9 cellular contexts compared by ENCODE assay signal in the genomic region with DNA sequence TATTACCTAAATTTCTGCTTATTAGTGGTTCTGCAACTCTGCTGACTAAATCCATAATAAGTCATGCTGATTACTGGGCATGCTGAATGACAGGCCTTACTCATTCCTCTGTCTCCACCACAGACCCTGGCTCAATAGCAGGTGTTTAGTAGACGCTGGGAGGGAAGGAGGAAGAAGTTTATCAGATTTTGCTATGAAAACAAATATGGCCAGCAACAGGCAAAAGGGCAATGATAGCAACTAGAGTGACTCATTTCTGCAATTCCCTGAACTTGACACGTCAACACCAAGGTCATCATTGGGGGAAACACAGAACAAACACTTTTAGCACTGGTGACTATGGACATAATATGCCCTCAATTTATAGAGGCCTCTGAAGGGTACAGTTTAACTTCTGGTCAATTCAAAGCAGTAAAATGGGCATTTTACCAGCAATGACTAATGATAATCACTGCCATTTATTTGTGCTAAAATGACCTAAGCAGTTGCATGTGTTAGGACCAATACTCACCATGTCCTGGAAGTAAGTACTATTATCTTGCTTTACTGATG. TPM values are rescaled to one million over a fixed set of nuclear protein-coding genes. Genes with fewer than 3 reads are reported as not detected.
A peak's percentile ranks its signal among the peaks of the same experiment; 100 is the strongest.
DNase-seq lines count a peak whose midpoint lies in the region; ATAC-seq, FAIRE-seq and TF ChIP-seq lines count a peak whose summit lies in the region.
"Had no signal": no experiment of that assay in that cellular context is flagged by ENCODE, and none has a peak within 500 bp of the region (broad histone marks: within the 10 kb centered on the region; RNA-seq: fewer than 3 reads in every experiment).

No MANE protein-coding gene starts in this region.

- H3K9ac ChIP-seq in endothelial cell of umbilical vein (replicated peaks; ENCODE audit: extremely low read depth, insufficient read depth, low read length) (peak overlapping the region; percentile 71), endodermal cell (ENCODE audit: extremely low read depth, low read length, poor library complexity, severe bottlenecking) (no peak overlapping the region)

- no peaks in the 10 kb centered on the region for H4K20me1 ChIP-seq in endothelial cell of umbilical vein (replicated peaks; ENCODE audit: control insufficient read depth, extremely low read depth, insufficient read depth, low read length)

- CTCF ChIA-PET in endothelial cell of umbilical vein (lab: Charles Lee), result interaction anchor here (2.0 kb wide), 1 partner anchor 26 kb away, joined by 11 read pairs; no protein-coding TSS in a partner anchor

- H3K27me3 Mint-ChIP-seq in endodermal cell (ENCODE audit: insufficient read depth), result peaks cover 12% of the 10 kb centered on the region

- H3K4me1 Mint-ChIP-seq in endodermal cell, result peaks cover 3% of the 10 kb centered on the region

- H3K9me3 ChIP-seq in endothelial cell of umbilical vein (replicated peaks; ENCODE audit: control insufficient read depth, insufficient read depth, low read length), result no peaks in the 10 kb centered on the region
- no peaks in the 10 kb centered on the region for H3K9me3 ChIP-seq in endodermal cell (ENCODE audit: control insufficient read depth, low read length)

- H3K36me3 ChIP-seq in endothelial cell of umbilical vein (ENCODE audit: control insufficient read depth in 2 of 2, extremely low read depth in 1 of 2, insufficient read depth in 2 of 2, low read length in 2 of 2), result no peaks in the 10 kb centered on the region
- H3K36me3 ChIP-seq in endodermal cell (ENCODE audit: control insufficient read depth, insufficient read depth, low read length), result no peaks in the 10 kb centered on the region

- H3K27ac Mint-ChIP-seq in endodermal cell, result no peak overlapping the region

- H3K4me1 ChIP-seq in endothelial cell of umbilical vein (ENCODE audit: control insufficient read depth, extremely low read depth, insufficient read depth, low read length) (peaks cover 28% of the 10 kb centered on the region), endodermal cell (ENCODE audit: control insufficient read depth, insufficient read depth, low read length) (no peaks in the 10 kb centered on the region)

- H3K4me3 Mint-ChIP-seq in endodermal cell, result no peak overlapping the region

- peak overlapping the region; percentile 73 for H3K4me2 ChIP-seq in endothelial cell of umbilical vein (ENCODE audit: insufficient read depth, low read length)

- H3K4me3 ChIP-seq in endothelial cell of umbilical vein (replicated peaks in 1 of 3; ENCODE audit: insufficient read depth in 1 of 3, low read depth in 1 of 3, low read length in 3 of 3) (no peak overlapping the region), endodermal cell (ENCODE audit: low read length) (no peak overlapping the region)

- no peaks in the 10 kb centered on the region for H3K36me3 Mint-ChIP-seq in endodermal cell (ENCODE audit: low read depth)

- POLR2A ChIA-PET in endothelial cell of umbilical vein (lab: Charles Lee), result no interaction called here

- FAIRE-seq in endothelial cell of umbilical vein (lab: Jason Lieb, UNC), result peak; percentile 99
- FAIRE-seq: endometrium had no signal

- ATAC-seq in GM19463 (IDR thresholded peaks at IDR 0.05; ENCODE audit: unreplicated experiment) (peak; percentile 83), HG03558 (IDR thresholded peaks at IDR 0.05; ENCODE audit: extremely low read depth, unreplicated experiment) (peak; percentile 62), GM19324 (IDR thresholded peaks at IDR 0.05; ENCODE audit: low FRiP score, unreplicated experiment) (no peak)

- peak; percentile 31 for DNase-seq in DMS53 treated with DMSO at 0.1 percent for 48 hours (lab: John Stamatoyannopoulos, UW; ENCODE audit: unreplicated experiment)
- peak; percentile 97 for DNase-seq in endothelial cell of umbilical vein (ENCODE audit: low read depth, low spot score)
- no peak for DNase-seq in 8988T
- no peak for DNase-seq in endodermal cell
- DNase-seq in NCI-H1092 treated with DMSO at 0.1 percent for 48 hours (lab: John Stamatoyannopoulos, UW), result no peak

- no peaks in the 10 kb centered on the region for H3K9me1 ChIP-seq in endothelial cell of umbilical vein (replicated peaks; ENCODE audit: control insufficient read depth, extremely low read depth, insufficient read depth, low read length)

- no TSS peak for BruUV-seq in endothelial cell of umbilical vein (replicated peaks; lab: Mats Ljungman, UMichigan)

- H2AFZ ChIP-seq in endothelial cell of umbilical vein (ENCODE audit: low read depth, low read length), result no peak overlapping the region

- TF ChIP-seq CTCF in endothelial cell of umbilical vein (IDR thresholded peaks at IDR 0.05; ENCODE audit: extremely low read depth in 1 of 2, insufficient read depth in 1 of 2, low read depth in 1 of 2, low read length in 2 of 2) (no peak), endodermal cell (conservative IDR thresholded peaks at IDR 0.05) (no peak)

- H3K27ac ChIP-seq in endothelial cell of umbilical vein (ENCODE audit: insufficient read depth, low read depth, low read length), result peak overlapping the region; percentile 83
- H3K27ac ChIP-seq in endodermal cell (ENCODE audit: low read depth, low read length), result no peak overlapping the region

- no peaks in the 10 kb centered on the region for H3K79me2 ChIP-seq in endothelial cell of umbilical vein (ENCODE audit: control insufficient read depth, insufficient read depth, low read length)

- TF ChIP-seq POLR2A in endothelial cell of umbilical vein (IDR thresholded peaks at IDR 0.05; ENCODE audit: low read depth, low read length), result peak; percentile 67

- intact Hi-C loops in endothelial cell of umbilical vein (cut with micrococcal nuclease), result loop anchor here (1.0 to 10.0 kb wide), 6 partner anchors 24 to 377 kb away; a partner anchor contains a TSS

- dilution Hi-C loops in endothelial cell of umbilical vein (cut with MboI; ENCODE audit: extremely low pct_ligation_motif_present, low sequenced_read_pairs), result no loop called here

- H3K27me3 ChIP-seq in endothelial cell of umbilical vein (ENCODE audit: control insufficient read depth in 2 of 2, insufficient read depth in 2 of 2, low read length in 2 of 2) (no peaks in the 10 kb centered on the region), endodermal cell (ENCODE audit: control insufficient read depth, insufficient read depth, low read length, poor library complexity, severe bottlenecking) (peaks cover 8% of the 10 kb centered on the region)

- no peaks in the 10 kb centered on the region for H3K9me3 Mint-ChIP-seq in endodermal cell

- 90 to 92% methylated on average over 2 of the region's 2 CpGs for WGBS in endodermal cell (ENCODE audit: insufficient coverage in 1 of 2, insufficient read length in 1 of 2), 2 experiments

TF ChIP-seq in endothelial cell of umbilical vein, 7 proteins besides CTCF, POLR2A, EP300 and RAD21:
- TF ChIP-seq, protein P1, sequence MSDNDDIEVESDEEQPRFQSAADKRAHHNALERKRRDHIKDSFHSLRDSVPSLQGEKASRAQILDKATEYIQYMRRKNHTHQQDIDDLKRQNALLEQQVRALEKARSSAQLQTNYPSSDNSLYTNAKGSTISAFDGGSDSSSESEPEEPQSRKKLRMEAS (IDR thresholded peaks at IDR 0.05; ENCODE audit: insufficient read depth, insufficient read length), result no peak
- peak; percentile 99 for TF ChIP-seq FOS (IDR thresholded peaks at IDR 0.05; ENCODE audit: borderline replicate concordance, insufficient read depth, low read length)
- TF ChIP-seq JUN (IDR thresholded peaks at IDR 0.05; ENCODE audit: borderline replicate concordance, insufficient read depth, insufficient read length, low read depth), result peak; percentile 97
- TF ChIP-seq POLR2AphosphoS5 (IDR thresholded peaks at IDR 0.05; ENCODE audit: insufficient read depth, low read depth, low read length), result peak; percentile 95
- peak; percentile 100 for TF ChIP-seq GATA2 (IDR thresholded peaks at IDR 0.05; ENCODE audit: insufficient read depth, insufficient read length, low read depth, low read length)
- TF ChIP-seq EZH2 (IDR thresholded peaks at IDR 0.05; ENCODE audit: borderline replicate concordance, low read depth, low read length, severe bottlenecking), result no peak
- no peak for TF ChIP-seq MYC (IDR thresholded peaks at IDR 0.05; ENCODE audit: low read depth, low read length)
TF ChIP-seq in endothelial cell of umbilical vein: peak in this region for 4.

RNA-seq across cellular contexts. Expression of a gene that starts 35.2 kb away (rescaled TPM):
- total RNA-seq in endothelial cell of umbilical vein, result 1.0 and 1.3 TPM in 2 replicates
- polyA plus RNA-seq in endothelial cell of umbilical vein, result 2.2 and 2.8 TPM in 2 replicates
- polyA plus RNA-seq in endothelial cell of umbilical vein (2011; cell fraction: cytosol; rRNA removed), result 3.3 and 4.1 TPM in 2 replicates
- polyA plus RNA-seq in endothelial cell of umbilical vein (2011; cell fraction: nucleus; rRNA removed), result 4.8 TPM in 2 replicates
- 0.33 and 2.6 TPM in 2 replicates for polyA plus RNA-seq in endothelial cell of umbilical vein (2012)
- 2.1 and 2.5 TPM in 2 replicates for polyA minus RNA-seq in endothelial cell of umbilical vein
- not detected for polyA minus RNA-seq in endothelial cell of umbilical vein (2011; cell fraction: cytosol; rRNA and poly(A)+ RNA removed)
- polyA minus RNA-seq in endothelial cell of umbilical vein (2011; cell fraction: nucleus; rRNA and poly(A)+ RNA removed), result 1.9 and 3.4 TPM in 2 replicates
- under 1 TPM in 1 of 2 donors, not detected in 1; 0.24 TPM for total RNA-seq in endodermal cell
- polyA plus RNA-seq in endodermal cell (2013, experiment 1 of 2), result 9.9 TPM
- polyA plus RNA-seq in endodermal cell (2013, experiment 2 of 2), result 7.0 TPM

Comparison
In these comparisons a context has a peak if more than half of its experiments do, and no peak if none do; other contexts are left out.
1. DNase-seq: peak in DMS53 treated with DMSO at 0.1 percent for 48 hours (single experiment) and endothelial cell of umbilical vein (single experiment); none in 8988T (single experiment), endodermal cell (single experiment) and NCI-H1092 treated with DMSO at 0.1 percent for 48 hours (single experiment).